ENCODE assay signal across 8 cellular contexts in the genomic region with DNA sequence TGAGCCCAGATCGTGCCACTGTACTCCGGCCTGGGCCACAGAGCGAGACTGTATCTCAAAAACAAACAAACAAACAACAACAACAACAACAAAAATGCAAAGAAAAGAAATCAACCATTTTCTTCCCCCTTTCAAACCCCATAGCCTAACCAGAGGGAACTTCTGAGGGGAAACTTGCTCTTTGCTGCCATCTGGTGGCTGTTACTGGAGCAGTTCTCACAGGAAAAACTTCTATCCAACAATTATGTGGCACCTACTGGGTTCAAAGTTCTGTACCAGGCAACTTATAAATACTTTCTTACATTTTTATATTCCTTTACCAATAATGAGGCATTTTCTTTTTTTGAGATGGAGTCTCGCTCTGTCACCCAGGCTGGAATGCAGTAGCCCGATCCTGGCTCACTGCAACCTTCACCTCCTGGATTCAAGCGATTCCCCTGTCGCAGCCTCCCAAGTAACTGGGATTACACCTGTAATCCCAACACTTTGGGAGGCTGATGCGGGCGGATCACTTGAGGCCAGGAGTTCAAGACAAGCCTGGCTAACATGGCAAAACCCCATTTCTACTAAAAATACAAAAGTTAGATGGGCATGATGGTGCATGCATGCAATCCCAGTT.
A peak's percentile ranks its signal among the peaks of the same experiment; 100 is the strongest.
DNase-seq lines count a peak whose midpoint lies in the region; ATAC-seq and TF ChIP-seq lines count a peak whose summit lies in the region.

No MANE protein-coding gene starts in this region.

- H3K4me3 ChIP-seq in cardiac fibroblast (replicated peaks in 1 of 2; ENCODE audit: low read depth in 2 of 2, low read length in 2 of 2): no peak overlapping the region

- TF ChIP-seq CTCF in cardiac fibroblast (IDR thresholded peaks at IDR 0.05; ENCODE audit: low read depth, low read length): peak; percentile 84

- peak; percentile 2 for DNase-seq in NK-92 treated with Interleukin-12 subunit alpha and Interleukin-12 subunit beta, amount 100 ng/mL, for 24 hours (lab: John Stamatoyannopoulos, UW)
- DNase-seq in NK-92 (lab: John Stamatoyannopoulos, UW; ENCODE audit: unreplicated experiment) (no peak), NCI-H1930 (lab: John Stamatoyannopoulos, UW) (peak; percentile 4 to 41), cardiac fibroblast (ENCODE audit: low read depth in 2 of 2) (peak; percentile 65 to 72), left kidney (ENCODE audit: low read depth, low spot score) (peak; percentile 76)
- DNase-seq in activated CD4-positive, CD25-positive, alpha-beta regulatory T cell (lab: John Stamatoyannopoulos, UW): peak; percentile 26 to 42 (median 36)
- DNase-seq in stimulated activated CD4-positive, alpha-beta T cell treated with anti-CD3 and anti-CD28 coated beads, Interleukin-4, amount 100 ng/mL, for 48 hours (ENCODE audit: low read depth in 2 of 2): peak; percentile 47 to 66

- no peak for ATAC-seq in GM21367 (IDR thresholded peaks at IDR 0.05; ENCODE audit: unreplicated experiment)
